In genomic region chr5:141729387-141730006, GRCh38 we compare ENCODE assay signal across 14 cellular contexts.
"Had no signal": no experiment of that assay in that cellular context is flagged by ENCODE, and none has a peak within 500 bp of the region (broad histone marks: within the 10 kb centered on the region; RNA-seq: fewer than 3 reads in every experiment).

No MANE protein-coding gene starts in this region.

- FAIRE-seq: colon, kidney, small intestine had no signal

- H3K4me3 ChIP-seq: cardiac muscle cell, esophagus muscularis mucosa, left ventricle myocardium inferior, thyroid gland had no signal

- H3K36me3 ChIP-seq: cardiac muscle cell, esophagus muscularis mucosa, left ventricle myocardium inferior, thyroid gland had no signal

- H3K4me1 ChIP-seq: esophagus muscularis mucosa, thyroid gland had no signal

- H3K27me3 ChIP-seq: cardiac muscle cell, thyroid gland had no signal

- ATAC-seq: activated CD8-positive, alpha-beta T cell treated with anti-CD3 and anti-CD28 coated beads, Interleukin-2, amount 10 ng/mL, durations not matched to agents 7 days and 5 days; activated naive CD8-positive, alpha-beta T cell treated with anti-CD3 and anti-CD28 coated beads, Interleukin-2, amount 50 U/mL, for 24 hours; right cardiac atrium had no signal

- H3K9me3 ChIP-seq: esophagus muscularis mucosa, left ventricle myocardium inferior, thyroid gland had no signal

- DNase-seq: activated CD4-positive, alpha-beta T cell treated with anti-CD3 and anti-CD28 coated beads for 48 hours; activated CD8-positive, alpha-beta memory T cell treated with anti-CD3 and anti-CD28 coated beads, Interleukin-2, amount 50 U/mL, for 48 hours; activated CD8-positive, alpha-beta T cell treated with anti-CD3 and anti-CD28 coated beads, Interleukin-2, amount 10 ng/mL, durations not matched to agents 7 days and 5 days; activated naive CD4-positive, alpha-beta T cell treated with Interleukin-2 at 50 U/mL for 16 hours; activated naive CD8-positive, alpha-beta T cell treated with anti-CD3 and anti-CD28 coated beads, Interleukin-2, amount 50 U/mL, for 24 hours; kidney; left ventricle myocardium inferior; mesenchymal stem cell; right cardiac atrium; small intestine; thyroid gland had no signal

- H3K27ac ChIP-seq: cardiac muscle cell, esophagus muscularis mucosa, left ventricle myocardium inferior, thyroid gland had no signal
